9 cellular contexts compared by ENCODE assay signal in the genomic region with DNA sequence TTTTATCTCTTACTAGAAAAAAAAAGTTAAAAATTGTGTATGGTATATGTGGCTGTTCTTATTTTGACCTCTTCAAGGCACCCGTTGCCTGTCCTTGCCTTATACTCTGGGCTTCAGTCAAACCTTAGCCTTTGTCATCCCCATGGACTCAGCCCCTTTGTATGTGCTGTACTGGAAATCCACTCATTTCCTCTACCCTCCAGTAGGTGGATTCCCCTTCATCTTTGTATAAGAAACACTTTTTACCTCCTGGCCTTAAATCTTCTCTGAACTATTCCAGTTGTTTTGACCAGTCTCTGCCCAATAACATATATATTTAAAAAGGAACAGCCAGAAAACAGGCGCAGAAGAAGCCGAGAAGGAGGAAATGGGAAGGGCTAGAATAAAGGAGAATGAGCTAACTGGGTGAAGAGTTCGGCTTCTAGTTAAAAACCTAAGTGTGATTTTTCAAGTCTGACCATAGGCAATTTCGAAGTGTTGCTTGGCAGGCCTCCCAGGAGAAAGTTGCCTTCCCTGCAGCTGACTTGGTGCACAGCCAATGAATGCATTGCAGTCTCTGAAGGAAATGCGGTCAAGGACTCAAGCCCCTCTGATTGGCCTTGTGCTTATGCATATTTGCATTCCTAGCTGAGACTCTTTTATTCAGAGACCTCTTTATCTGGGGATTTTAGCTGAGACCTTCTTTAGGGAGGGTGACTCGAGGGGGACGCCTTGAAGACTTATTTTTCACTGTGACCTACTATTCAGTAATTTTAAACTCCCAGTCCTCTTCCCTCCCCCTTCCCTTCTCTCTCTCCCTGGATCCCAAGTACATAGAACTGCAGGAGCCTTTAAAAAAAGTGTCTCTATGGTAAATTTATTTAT.
DNase-seq lines count a peak whose midpoint lies in the region; ATAC-seq and TF ChIP-seq lines count a peak whose summit lies in the region.
"Had no signal": no experiment of that assay in that cellular context is flagged by ENCODE, and none has a peak within 500 bp of the region (broad histone marks: within the 10 kb centered on the region; RNA-seq: fewer than 3 reads in every experiment).

No MANE protein-coding gene starts in this region.

- TF ChIP-seq CTCF in Panc1 (IDR thresholded peaks at IDR 0.05) = peak; percentile 15; the same call in 1 of the 2 replicates
- peak; percentile 29 for TF ChIP-seq CTCF in fibroblast of pulmonary artery (IDR thresholded peaks at IDR 0.05; ENCODE audit: low read length, missing control alignments)
- TF ChIP-seq CTCF in osteoblast (IDR thresholded peaks at IDR 0.05; ENCODE audit: extremely low read depth, low read depth, low read length) = peak; percentile 16
- TF ChIP-seq CTCF in activated CD8-positive, alpha-beta T cell treated with anti-CD3 and anti-CD28 coated beads for 36 hours (IDR thresholded peaks at IDR 0.05) = no peak

- H3K27ac Mint-ChIP-seq in activated CD8-positive, alpha-beta T cell treated with anti-CD3 and anti-CD28 coated beads for 36 hours = no peak overlapping the region

- H3K4me1 ChIP-seq in Panc1 (ENCODE audit: control insufficient read depth, insufficient read depth, low read length) (no peaks in the 10 kb centered on the region), osteoblast (ENCODE audit: insufficient read depth, low read length) (no peaks in the 10 kb centered on the region)

- H3K4me3 ChIP-seq in Panc1 (ENCODE audit: low read depth in 2 of 2, low read length in 2 of 2) (no peak overlapping the region), fibroblast of pulmonary artery (replicated peaks; ENCODE audit: low read depth, low read length) (no peak overlapping the region), osteoblast (ENCODE audit: insufficient read depth, low read length) (no peak overlapping the region)

- H3K27me3 Mint-ChIP-seq in activated CD8-positive, alpha-beta T cell treated with anti-CD3 and anti-CD28 coated beads for 36 hours = no peaks in the 10 kb centered on the region

- no peaks in the 10 kb centered on the region for H4K20me1 ChIP-seq in osteoblast (ENCODE audit: insufficient read depth, low read length)

- peak overlapping the region; percentile 44 for H3K4me2 ChIP-seq in osteoblast (ENCODE audit: insufficient read depth, low read length)

- in situ Hi-C loops in Panc1 (cut with HindIII; ENCODE audit: low pct_unique_long_range_greater_than_20kb, low sequenced_read_pairs) = no loop called here

- H3K36me3 Mint-ChIP-seq in activated CD8-positive, alpha-beta T cell treated with anti-CD3 and anti-CD28 coated beads for 36 hours (ENCODE audit: low read depth) = no peaks in the 10 kb centered on the region

- peaks cover 5% of the 10 kb centered on the region for H3K9me3 Mint-ChIP-seq in activated CD8-positive, alpha-beta T cell treated with anti-CD3 and anti-CD28 coated beads for 36 hours

- H3K36me3 ChIP-seq in Panc1 (ENCODE audit: control insufficient read depth, insufficient read depth, low read length) = no peaks in the 10 kb centered on the region
- no peaks in the 10 kb centered on the region for H3K36me3 ChIP-seq in osteoblast (ENCODE audit: insufficient read depth, low read length)

- no TSS peak for BruUV-seq in Panc1 (replicated peaks; lab: Mats Ljungman, UMichigan)

- H3K27ac ChIP-seq in Panc1 (ENCODE audit: low read length) (no peak overlapping the region), osteoblast (ENCODE audit: low read depth, low read length) (no peak overlapping the region)

- no peak overlapping the region for H3K4me3 Mint-ChIP-seq in activated CD8-positive, alpha-beta T cell treated with anti-CD3 and anti-CD28 coated beads for 36 hours

- H3K4me1 Mint-ChIP-seq in activated CD8-positive, alpha-beta T cell treated with anti-CD3 and anti-CD28 coated beads for 36 hours (ENCODE audit: low read depth) = no peaks in the 10 kb centered on the region

- ATAC-seq in Panc1 (no peak), GM18907 (IDR thresholded peaks at IDR 0.05; ENCODE audit: unreplicated experiment) (no peak), HG02642 (IDR thresholded peaks at IDR 0.05; ENCODE audit: poor library complexity, unreplicated experiment) (no peak)
- no peak for ATAC-seq in activated CD8-positive, alpha-beta T cell treated with anti-CD3 and anti-CD28 coated beads for 36 hours

- DNase-seq in AG08395 (ENCODE audit: low spot score) (peak; percentile 25), Panc1 (ENCODE audit: low read depth, low spot score) (no peak), fibroblast of pulmonary artery (ENCODE audit: low read depth) (peak; percentile 87), osteoblast (ENCODE audit: insufficient read length, low spot score, missing footprints) (peak; percentile 47)
- no peak for DNase-seq in activated CD8-positive, alpha-beta T cell treated with anti-CD3 and anti-CD28 coated beads for 36 hours
- DNase-seq in activated effector memory CD4-positive, alpha-beta T cell treated with anti-CD3 and anti-CD28 coated beads, Interleukin-2, amount 50 U/mL, for 16 hours = no peak
- DNase-seq: activated CD4-positive, CD25-positive, alpha-beta regulatory T cell treated with anti-CD3 and anti-CD28 coated beads, Interleukin-2, amount 50 U/mL, for 72 hours had no signal

- H3K79me2 ChIP-seq in osteoblast (ENCODE audit: insufficient read depth, low read length) = no peaks in the 10 kb centered on the region

- POLR2A ChIA-PET in Panc1 (lab: Charles Lee) = no interaction called here
- POLR2A ChIA-PET in activated CD8-positive, alpha-beta T cell treated with anti-CD3 and anti-CD28 coated beads for 36 hours (lab: Charles Lee) = no interaction called here

- H3K27me3 ChIP-seq in Panc1 (ENCODE audit: control insufficient read depth, insufficient read depth, low read length) = no peaks in the 10 kb centered on the region
- H3K27me3 ChIP-seq in osteoblast (ENCODE audit: insufficient read depth, low read length) = no peaks in the 10 kb centered on the region

- intact Hi-C loops in Panc1 (cut with micrococcal nuclease; ENCODE audit: unreplicated experiment) = loop anchor here (10.0 kb wide), 1 partner anchor 406 kb away; no protein-coding TSS in a partner anchor
- intact Hi-C loops in activated CD8-positive, alpha-beta T cell treated with anti-CD3 and anti-CD28 coated beads for 36 hours (cut with micrococcal nuclease) = loop anchor here (10.0 kb wide), 1 partner anchor 836 kb away; no protein-coding TSS in a partner anchor

- H3K9me3 ChIP-seq in Panc1 (ENCODE audit: control insufficient read depth, insufficient read depth, low read depth, low read length) = no peaks in the 10 kb centered on the region
- H3K9me3 ChIP-seq in osteoblast (ENCODE audit: low read depth, low read length) = no peaks in the 10 kb centered on the region

- H2AFZ ChIP-seq in osteoblast (ENCODE audit: low read length) = peak overlapping the region; percentile 54

- CTCF ChIA-PET in Panc1 (lab: Charles Lee) = interaction anchor here (0.7 kb wide), 1 partner anchor 500 kb away, joined by 5 read pairs; no protein-coding TSS in a partner anchor
- CTCF ChIA-PET in activated CD8-positive, alpha-beta T cell treated with anti-CD3 and anti-CD28 coated beads for 36 hours (lab: Charles Lee) = no interaction called here

Comparison
In these comparisons a context has a peak if more than half of its experiments do, and no peak if none do; other contexts are left out.
1. DNase-seq: peak in AG08395 (single experiment), fibroblast of pulmonary artery (single experiment) and osteoblast (single experiment); none in Panc1 (single experiment), activated CD8-positive, alpha-beta T cell treated with anti-CD3 and anti-CD28 coated beads for 36 hours (single experiment) and activated effector memory CD4-positive, alpha-beta T cell treated with anti-CD3 and anti-CD28 coated beads, Interleukin-2, amount 50 U/mL, for 16 hours (single experiment).